In genomic region chr15:60316961-60317360, GRCh38 we compare ENCODE assay signal across 18 cellular contexts.
DNase-seq lines count a peak whose midpoint lies in the region; ATAC-seq, FAIRE-seq and TF ChIP-seq lines count a peak whose summit lies in the region.
"Had no signal": no experiment of that assay in that cellular context is flagged by ENCODE, and none has a peak within 500 bp of the region (broad histone marks: within the 10 kb centered on the region; RNA-seq: fewer than 3 reads in every experiment).

No MANE protein-coding gene starts in this region.

- no peak overlapping the region for H3K4ac ChIP-seq in mesenchymal stem cell (ENCODE audit: low read depth in 1 of 2, low read length in 2 of 2)

- H2BK15ac ChIP-seq in mesenchymal stem cell (ENCODE audit: low read depth, poor library complexity, severe bottlenecking): no peak overlapping the region

- H3K14ac ChIP-seq in mesenchymal stem cell (ENCODE audit: low read length in 2 of 2): peak overlapping the region in 1 of 2 experiments; percentile 68

- H4K20me1 ChIP-seq in keratinocyte (ENCODE audit: control insufficient read depth, extremely low read depth, insufficient read depth, low read length): no peaks in the 10 kb centered on the region
- H4K20me1 ChIP-seq: BLaER1 treated with 17β-estradiol and CSF1 and Interleukin-3, amounts not matched to agents 10 nM and 100 nM had no signal

- no peaks in the 10 kb centered on the region for H3K9me1 ChIP-seq in keratinocyte (ENCODE audit: control insufficient read depth, extremely low read depth, insufficient read depth, low read length)

- FAIRE-seq in keratinocyte (lab: Jason Lieb, UNC): peak; percentile 88
- FAIRE-seq: GM12878, GM18507, HepG2, HTR-8/SVneo had no signal

- H3K4me3 ChIP-seq in epithelial cell of esophagus (ENCODE audit: low read length) (no peak overlapping the region), keratinocyte (ENCODE audit: control insufficient read depth in 2 of 3, extremely low read depth in 1 of 3, insufficient read depth in 2 of 3, low read depth in 1 of 3, low read length in 3 of 3) (peak overlapping the region in 1 of 3 experiments; percentile 25), mesenchymal stem cell (ENCODE audit: insufficient read depth in 1 of 2, low read depth in 1 of 2, low read length in 2 of 2) (no peak overlapping the region), upper lobe of left lung (no peak overlapping the region)
- H3K4me3 ChIP-seq: BLaER1 treated with 17β-estradiol and CSF1 and Interleukin-3, amounts not matched to agents 10 nM and 100 nM; GM12878; GM23248 had no signal

- dilution Hi-C loops in keratinocyte (cut with MboI; ENCODE audit: extremely low pct_ligation_motif_present, low sequenced_read_pairs): no loop called here

- H3K79me2 ChIP-seq in keratinocyte (ENCODE audit: control insufficient read depth, insufficient read depth, low read length): no peaks in the 10 kb centered on the region

- H3K18ac ChIP-seq in mesenchymal stem cell (ENCODE audit: low read depth in 1 of 2, low read length in 2 of 2): no peak overlapping the region

- 76% methylated on average over 4 of the region's 4 CpGs for WGBS in mesenchymal stem cell
- 76 to 98% methylated on average over 3 to 4 of the region's 4 CpGs for WGBS in upper lobe of left lung, 2 donors

- no peak overlapping the region for H4K91ac ChIP-seq in mesenchymal stem cell (ENCODE audit: low read length)

- H2BK120ac ChIP-seq in mesenchymal stem cell (ENCODE audit: low read depth, low read length): no peak overlapping the region

- POLR2A ChIA-PET in RWPE1 (lab: Yijun Ruan, JAX; ENCODE audit: low non-redundant PET): no interaction called here

- peak overlapping the region; percentile 65 for H3K4me2 ChIP-seq in keratinocyte (ENCODE audit: control insufficient read depth, extremely low read depth, insufficient read depth, low read depth, low read length)
- H3K4me2 ChIP-seq in mesenchymal stem cell (ENCODE audit: low read length, poor library complexity, severe bottlenecking): no peak overlapping the region
- H3K4me2 ChIP-seq: BLaER1 treated with 17β-estradiol and CSF1 and Interleukin-3, amounts not matched to agents 10 nM and 100 nM had no signal

- CTCF ChIA-PET in RWPE1 (lab: Yijun Ruan, JAX): interaction anchor here (0.5 to 0.8 kb wide), 4 partner anchors 20 to 695 kb away, joined by 3 to 5 read pairs (median 4); no protein-coding TSS in a partner anchor

- H3K4me1 ChIP-seq in keratinocyte (ENCODE audit: control insufficient read depth, extremely low read depth, insufficient read depth, low read length) (peaks cover 14% of the 10 kb centered on the region), mesenchymal stem cell (ENCODE audit: control insufficient read depth, insufficient read depth, low read depth, low read length) (no peaks in the 10 kb centered on the region), upper lobe of left lung (no peaks in the 10 kb centered on the region)

- TF ChIP-seq POLR2A in upper lobe of left lung (IDR thresholded peaks at IDR 0.05): no peak

- H2AFZ ChIP-seq in keratinocyte (ENCODE audit: control insufficient read depth, low read length) (no peak overlapping the region), mesenchymal stem cell (ENCODE audit: low read depth, low read length) (no peak overlapping the region)
- H2AFZ ChIP-seq: GM23248 had no signal

- ATAC-seq in GM21526 (IDR thresholded peaks at IDR 0.05; ENCODE audit: low FRiP score, unreplicated experiment) (no peak), upper lobe of left lung (ENCODE audit: low FRiP score in 2 of 2) (no peak)
- ATAC-seq: GM12878, HepG2 had no signal

- peak overlapping the region; percentile 33 for H3K9ac ChIP-seq in keratinocyte (ENCODE audit: control insufficient read depth, extremely low read depth, insufficient read depth, low read length)
- no peak overlapping the region for H3K9ac ChIP-seq in mesenchymal stem cell (ENCODE audit: low read length)
- H3K9ac ChIP-seq: BLaER1 treated with 17β-estradiol and CSF1 and Interleukin-3, amounts not matched to agents 10 nM and 100 nM; GM23248 had no signal

- no peaks in the 10 kb centered on the region for H3K9me3 ChIP-seq in keratinocyte (ENCODE audit: control insufficient read depth, low read depth, low read length)
- peaks cover 3% of the 10 kb centered on the region for H3K9me3 ChIP-seq in mesenchymal stem cell (ENCODE audit: control insufficient read depth, low read length)
- H3K9me3 ChIP-seq in upper lobe of left lung: no peaks in the 10 kb centered on the region

- H2AK5ac ChIP-seq in mesenchymal stem cell (ENCODE audit: low read length, severe bottlenecking): no peak overlapping the region

- H4K8ac ChIP-seq in mesenchymal stem cell (ENCODE audit: low read length): no peak overlapping the region

- no peak overlapping the region for H2BK12ac ChIP-seq in mesenchymal stem cell (ENCODE audit: low read length in 2 of 2)

- H2BK5ac ChIP-seq in mesenchymal stem cell (ENCODE audit: low read depth, low read length, poor library complexity, severe bottlenecking): no peak overlapping the region

- H3K23ac ChIP-seq in mesenchymal stem cell (ENCODE audit: low read length in 2 of 2): no peak overlapping the region

- H3K36me3 ChIP-seq in keratinocyte (ENCODE audit: control insufficient read depth in 2 of 2, extremely low read depth in 1 of 2, insufficient read depth in 2 of 2, low read length in 2 of 2): no peaks in the 10 kb centered on the region
- no peaks in the 10 kb centered on the region for H3K36me3 ChIP-seq in mesenchymal stem cell (ENCODE audit: control insufficient read depth in 1 of 2, insufficient read depth in 2 of 2, low read depth in 1 of 2, low read length in 2 of 2)
- H3K36me3 ChIP-seq in upper lobe of left lung: no peaks in the 10 kb centered on the region
- H3K36me3 ChIP-seq: BLaER1 treated with 17β-estradiol and CSF1 and Interleukin-3, amounts not matched to agents 10 nM and 100 nM had no signal

- H3K79me1 ChIP-seq in mesenchymal stem cell (replicated peaks; ENCODE audit: low read length, poor library complexity, severe bottlenecking): no peaks in the 10 kb centered on the region

- TF ChIP-seq EP300 in upper lobe of left lung (IDR thresholded peaks at IDR 0.05): no peak

- TF ChIP-seq CTCF in RWPE1 (conservative IDR thresholded peaks at IDR 0.05; ENCODE audit: low read depth): no peak
- TF ChIP-seq CTCF in epithelial cell of esophagus (IDR thresholded peaks at IDR 0.05; ENCODE audit: insufficient read depth, low read depth, low read length, missing control alignments): no peak
- TF ChIP-seq CTCF in keratinocyte (optimal IDR thresholded peaks at IDR 0.05 in 1 of 3, IDR thresholded peaks at IDR 0.05 in 1 of 3, conservative IDR thresholded peaks at IDR 0.05 in 1 of 3; ENCODE audit: extremely low read depth in 1 of 3, insufficient read depth in 2 of 3, low read length in 3 of 3): no peak
- no peak for TF ChIP-seq CTCF in upper lobe of left lung (IDR thresholded peaks at IDR 0.05)

- peak; percentile 10 for DNase-seq in ELF-1 (ENCODE audit: low read depth, low spot score)
- DNase-seq in RWPE1 (ENCODE audit: low spot score): peak; percentile 91
- peak; percentile 94 for DNase-seq in epithelial cell of esophagus (ENCODE audit: low read depth)
- peak; percentile 69 for DNase-seq in keratinocyte (ENCODE audit: low read depth, low spot score)
- DNase-seq in stimulated activated CD4-positive, alpha-beta T cell treated with anti-CD3 and anti-CD28 coated beads, Interleukin-12 subunit alpha, Interleukin-12 subunit beta, amount 100 ng/mL, for 4 hours: no peak
- no peak for DNase-seq in mesenchymal stem cell
- no peak for DNase-seq in upper lobe of left lung
- DNase-seq: ACHN; CD4-positive, CD25-positive, alpha-beta regulatory T cell; DMS53; GM23248; H9 had no signal

- H3K27me3 ChIP-seq in keratinocyte (ENCODE audit: control insufficient read depth, extremely low read depth, insufficient read depth, low read length) (no peaks in the 10 kb centered on the region), mesenchymal stem cell (ENCODE audit: control insufficient read depth in 1 of 2, insufficient read depth in 1 of 2, low read length in 2 of 2) (peaks cover 15 to 32% of the 10 kb centered on the region in 2 experiments), upper lobe of left lung (no peaks in the 10 kb centered on the region)
- H3K27me3 ChIP-seq: BLaER1 treated with 17β-estradiol and CSF1 and Interleukin-3, amounts not matched to agents 10 nM and 100 nM had no signal

- no peak overlapping the region for H3K27ac ChIP-seq in RWPE1
- H3K27ac ChIP-seq in keratinocyte (ENCODE audit: control insufficient read depth, insufficient read depth, low read length): peak overlapping the region; percentile 46
- no peak overlapping the region for H3K27ac ChIP-seq in mesenchymal stem cell (ENCODE audit: low read length, poor library complexity, severe bottlenecking)
- no peak overlapping the region for H3K27ac ChIP-seq in upper lobe of left lung
- H3K27ac ChIP-seq: BLaER1 treated with 17β-estradiol and CSF1 and Interleukin-3, amounts not matched to agents 10 nM and 100 nM; GM23248 had no signal

Comparison
In these comparisons a context has a peak if more than half of its experiments do, and no peak if none do; other contexts are left out.
1. DNase-seq: peak in ELF-1 (single experiment), RWPE1 (single experiment), epithelial cell of esophagus (single experiment) and keratinocyte (single experiment); none in stimulated activated CD4-positive, alpha-beta T cell treated with anti-CD3 and anti-CD28 coated beads, Interleukin-12 subunit alpha, Interleukin-12 subunit beta, amount 100 ng/mL, for 4 hours (single experiment), mesenchymal stem cell (single experiment) and upper lobe of left lung (0 of 2).